Comparison of ENCODE assay signal across 1 cellular context in the genomic region with DNA sequence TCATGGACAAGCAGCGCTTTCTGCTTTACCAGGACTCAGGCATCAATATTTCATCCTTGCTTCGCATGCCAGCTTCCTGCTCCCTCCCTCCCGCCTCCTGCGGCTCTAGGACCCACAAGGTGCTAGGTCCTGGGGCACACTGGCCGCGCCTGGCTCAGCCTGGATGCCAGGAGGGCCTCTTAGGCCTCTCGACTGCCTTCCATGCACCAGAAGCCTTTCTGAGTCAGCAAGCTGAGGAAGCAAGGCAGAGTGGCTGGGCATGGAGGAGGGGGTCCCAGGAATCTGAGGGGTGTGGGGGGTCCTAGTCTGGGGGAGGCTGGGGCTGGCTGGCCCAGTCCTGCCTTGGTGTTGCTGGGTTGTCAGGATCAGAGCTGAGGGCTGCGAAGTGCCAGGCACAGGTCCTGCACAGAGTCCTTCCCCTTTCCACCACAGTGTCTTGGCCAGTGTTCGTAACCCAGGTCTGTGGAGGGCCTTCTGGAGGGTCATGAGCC.
TF ChIP-seq lines count a peak whose summit lies in the region.

No MANE protein-coding gene starts in this region.

TF ChIP-seq in H1, 55 proteins besides CTCF, POLR2A, EP300 and RAD21:
- TF ChIP-seq CTBP2 (IDR thresholded peaks at IDR 0.05; ENCODE audit: borderline replicate concordance, insufficient read depth, insufficient read length, low read length) (no peak), RBBP5 (IDR thresholded peaks at IDR 0.05; ENCODE audit: borderline replicate concordance, low read depth, low read length) (no peak), BACH1 (IDR thresholded peaks at IDR 0.05; ENCODE audit: low read length) (no peak), SIRT6 (IDR thresholded peaks at IDR 0.05; ENCODE audit: low read length) (no peak), HDAC6 (IDR thresholded peaks at IDR 0.05; ENCODE audit: low read depth, low read length) (no peak), POU5F1 (IDR thresholded peaks at IDR 0.05; ENCODE audit: low read depth, low read length) (no peak)
- TF ChIP-seq, protein P1, sequence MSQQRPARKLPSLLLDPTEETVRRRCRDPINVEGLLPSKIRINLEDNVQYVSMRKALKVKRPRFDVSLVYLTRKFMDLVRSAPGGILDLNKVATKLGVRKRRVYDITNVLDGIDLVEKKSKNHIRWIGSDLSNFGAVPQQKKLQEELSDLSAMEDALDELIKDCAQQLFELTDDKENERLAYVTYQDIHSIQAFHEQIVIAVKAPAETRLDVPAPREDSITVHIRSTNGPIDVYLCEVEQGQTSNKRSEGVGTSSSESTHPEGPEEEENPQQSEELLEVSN (IDR thresholded peaks at IDR 0.05), result no peak
- TF ChIP-seq, protein P2, sequence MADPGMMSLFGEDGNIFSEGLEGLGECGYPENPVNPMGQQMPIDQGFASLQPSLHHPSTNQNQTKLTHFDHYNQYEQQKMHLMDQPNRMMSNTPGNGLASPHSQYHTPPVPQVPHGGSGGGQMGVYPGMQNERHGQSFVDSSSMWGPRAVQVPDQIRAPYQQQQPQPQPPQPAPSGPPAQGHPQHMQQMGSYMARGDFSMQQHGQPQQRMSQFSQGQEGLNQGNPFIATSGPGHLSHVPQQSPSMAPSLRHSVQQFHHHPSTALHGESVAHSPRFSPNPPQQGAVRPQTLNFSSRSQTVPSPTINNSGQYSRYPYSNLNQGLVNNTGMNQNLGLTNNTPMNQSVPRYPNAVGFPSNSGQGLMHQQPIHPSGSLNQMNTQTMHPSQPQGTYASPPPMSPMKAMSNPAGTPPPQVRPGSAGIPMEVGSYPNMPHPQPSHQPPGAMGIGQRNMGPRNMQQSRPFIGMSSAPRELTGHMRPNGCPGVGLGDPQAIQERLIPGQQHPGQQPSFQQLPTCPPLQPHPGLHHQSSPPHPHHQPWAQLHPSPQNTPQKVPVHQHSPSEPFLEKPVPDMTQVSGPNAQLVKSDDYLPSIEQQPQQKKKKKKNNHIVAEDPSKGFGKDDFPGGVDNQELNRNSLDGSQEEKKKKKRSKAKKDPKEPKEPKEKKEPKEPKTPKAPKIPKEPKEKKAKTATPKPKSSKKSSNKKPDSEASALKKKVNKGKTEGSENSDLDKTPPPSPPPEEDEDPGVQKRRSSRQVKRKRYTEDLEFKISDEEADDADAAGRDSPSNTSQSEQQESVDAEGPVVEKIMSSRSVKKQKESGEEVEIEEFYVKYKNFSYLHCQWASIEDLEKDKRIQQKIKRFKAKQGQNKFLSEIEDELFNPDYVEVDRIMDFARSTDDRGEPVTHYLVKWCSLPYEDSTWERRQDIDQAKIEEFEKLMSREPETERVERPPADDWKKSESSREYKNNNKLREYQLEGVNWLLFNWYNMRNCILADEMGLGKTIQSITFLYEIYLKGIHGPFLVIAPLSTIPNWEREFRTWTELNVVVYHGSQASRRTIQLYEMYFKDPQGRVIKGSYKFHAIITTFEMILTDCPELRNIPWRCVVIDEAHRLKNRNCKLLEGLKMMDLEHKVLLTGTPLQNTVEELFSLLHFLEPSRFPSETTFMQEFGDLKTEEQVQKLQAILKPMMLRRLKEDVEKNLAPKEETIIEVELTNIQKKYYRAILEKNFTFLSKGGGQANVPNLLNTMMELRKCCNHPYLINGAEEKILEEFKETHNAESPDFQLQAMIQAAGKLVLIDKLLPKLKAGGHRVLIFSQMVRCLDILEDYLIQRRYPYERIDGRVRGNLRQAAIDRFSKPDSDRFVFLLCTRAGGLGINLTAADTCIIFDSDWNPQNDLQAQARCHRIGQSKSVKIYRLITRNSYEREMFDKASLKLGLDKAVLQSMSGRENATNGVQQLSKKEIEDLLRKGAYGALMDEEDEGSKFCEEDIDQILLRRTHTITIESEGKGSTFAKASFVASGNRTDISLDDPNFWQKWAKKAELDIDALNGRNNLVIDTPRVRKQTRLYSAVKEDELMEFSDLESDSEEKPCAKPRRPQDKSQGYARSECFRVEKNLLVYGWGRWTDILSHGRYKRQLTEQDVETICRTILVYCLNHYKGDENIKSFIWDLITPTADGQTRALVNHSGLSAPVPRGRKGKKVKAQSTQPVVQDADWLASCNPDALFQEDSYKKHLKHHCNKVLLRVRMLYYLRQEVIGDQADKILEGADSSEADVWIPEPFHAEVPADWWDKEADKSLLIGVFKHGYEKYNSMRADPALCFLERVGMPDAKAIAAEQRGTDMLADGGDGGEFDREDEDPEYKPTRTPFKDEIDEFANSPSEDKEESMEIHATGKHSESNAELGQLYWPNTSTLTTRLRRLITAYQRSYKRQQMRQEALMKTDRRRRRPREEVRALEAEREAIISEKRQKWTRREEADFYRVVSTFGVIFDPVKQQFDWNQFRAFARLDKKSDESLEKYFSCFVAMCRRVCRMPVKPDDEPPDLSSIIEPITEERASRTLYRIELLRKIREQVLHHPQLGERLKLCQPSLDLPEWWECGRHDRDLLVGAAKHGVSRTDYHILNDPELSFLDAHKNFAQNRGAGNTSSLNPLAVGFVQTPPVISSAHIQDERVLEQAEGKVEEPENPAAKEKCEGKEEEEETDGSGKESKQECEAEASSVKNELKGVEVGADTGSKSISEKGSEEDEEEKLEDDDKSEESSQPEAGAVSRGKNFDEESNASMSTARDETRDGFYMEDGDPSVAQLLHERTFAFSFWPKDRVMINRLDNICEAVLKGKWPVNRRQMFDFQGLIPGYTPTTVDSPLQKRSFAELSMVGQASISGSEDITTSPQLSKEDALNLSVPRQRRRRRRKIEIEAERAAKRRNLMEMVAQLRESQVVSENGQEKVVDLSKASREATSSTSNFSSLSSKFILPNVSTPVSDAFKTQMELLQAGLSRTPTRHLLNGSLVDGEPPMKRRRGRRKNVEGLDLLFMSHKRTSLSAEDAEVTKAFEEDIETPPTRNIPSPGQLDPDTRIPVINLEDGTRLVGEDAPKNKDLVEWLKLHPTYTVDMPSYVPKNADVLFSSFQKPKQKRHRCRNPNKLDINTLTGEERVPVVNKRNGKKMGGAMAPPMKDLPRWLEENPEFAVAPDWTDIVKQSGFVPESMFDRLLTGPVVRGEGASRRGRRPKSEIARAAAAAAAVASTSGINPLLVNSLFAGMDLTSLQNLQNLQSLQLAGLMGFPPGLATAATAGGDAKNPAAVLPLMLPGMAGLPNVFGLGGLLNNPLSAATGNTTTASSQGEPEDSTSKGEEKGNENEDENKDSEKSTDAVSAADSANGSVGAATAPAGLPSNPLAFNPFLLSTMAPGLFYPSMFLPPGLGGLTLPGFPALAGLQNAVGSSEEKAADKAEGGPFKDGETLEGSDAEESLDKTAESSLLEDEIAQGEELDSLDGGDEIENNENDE (IDR thresholded peaks at IDR 0.05; ENCODE audit: insufficient replicate concordance, low read length), result no peak
